12 cellular contexts compared by ENCODE assay signal in genomic region chr10:86734209-86734988, GRCh38. TPM values are rescaled to one million over a fixed set of nuclear protein-coding genes. Genes with fewer than 3 reads are reported as not detected.
DNase-seq lines count a peak whose midpoint lies in the region; ATAC-seq, FAIRE-seq and TF ChIP-seq lines count a peak whose summit lies in the region.
"Had no signal": no experiment of that assay in that cellular context is flagged by ENCODE, and none has a peak within 500 bp of the region (broad histone marks: within the 10 kb centered on the region; RNA-seq: fewer than 3 reads in every experiment).

No MANE protein-coding gene starts in this region.

- intact Hi-C loops in gastrocnemius medialis (cut with DNase I; ENCODE audit: low total_unique reads), result no loop called here

- H3K36me3 ChIP-seq in gastrocnemius medialis, result peaks cover 0 to 15% of the 10 kb centered on the region in 2 donors
- H3K36me3 ChIP-seq: MG63 had no signal

- H3K4me1 ChIP-seq in gastrocnemius medialis, result peaks cover 35 to 45% of the 10 kb centered on the region in 2 donors

- no peaks in the 10 kb centered on the region for H3K27me3 ChIP-seq in gastrocnemius medialis
- H3K27me3 ChIP-seq: MG63 had no signal

- in situ Hi-C loops in gastrocnemius medialis (cut with MboI; ENCODE audit: low sequenced_read_pairs in 4 of 4), result no loop called here

- TF ChIP-seq POLR2A in gastrocnemius medialis (IDR thresholded peaks at IDR 0.05), result no peak

- FAIRE-seq in GM18507 (lab: Jason Lieb, UNC), result peak; percentile 35
- FAIRE-seq: HTR-8/SVneo had no signal

- DNase-seq in GM18507 (ENCODE audit: extremely low spot score, insufficient read length, low read depth) (no peak), Kasumi-1 (lab: John Stamatoyannopoulos, UW) (peak; percentile 16 to 55), coronary artery (ENCODE audit: low spot score) (no peak), gastrocnemius medialis (no peak), NCI-H2196 (lab: John Stamatoyannopoulos, UW; ENCODE audit: unreplicated experiment) (no peak), T-helper 9 cell (no peak), EL (no peak)
- DNase-seq: activated CD4-positive, alpha-beta T cell treated with anti-CD3 and anti-CD28 coated beads for 36 hours; MG63; substantia nigra had no signal

- H3K9me3 ChIP-seq in gastrocnemius medialis, result no peaks in the 10 kb centered on the region
- H3K9me3 ChIP-seq: MG63 had no signal

- H3K27ac ChIP-seq in coronary artery (peak overlapping the region; percentile 70 to 95), gastrocnemius medialis (peak overlapping the region; percentile 69 to 86 (median 72))

- ATAC-seq in gastrocnemius medialis, result no peak
- ATAC-seq in GM21825 (IDR thresholded peaks at IDR 0.05; ENCODE audit: unreplicated experiment), result no peak
- ATAC-seq: activated CD4-positive, alpha-beta T cell treated with anti-CD3 and anti-CD28 coated beads for 36 hours had no signal

- H3K4me3 ChIP-seq in coronary artery (no peak overlapping the region), gastrocnemius medialis (no peak overlapping the region)
- H3K4me3 ChIP-seq: MG63 had no signal

- TF ChIP-seq CTCF in coronary artery (IDR thresholded peaks at IDR 0.05) (no peak), gastrocnemius medialis (IDR thresholded peaks at IDR 0.05 in 4 of 5, conservative IDR thresholded peaks at IDR 0.05 in 1 of 5) (no peak)

RNA-seq across cellular contexts. Expression of gene BMPR1A, which starts 22.0 kb away (rescaled TPM):
- total RNA-seq in gastrocnemius medialis, result 10 to 100 TPM; 16.4 to 22.7 (median 18.0) TPM

Comparison
In these comparisons a context has a peak if more than half of its experiments do, and no peak if none do; other contexts are left out.
1. DNase-seq: peak in Kasumi-1 (2 of 2); none in GM18507 (single experiment), coronary artery (single experiment), gastrocnemius medialis (0 of 2), NCI-H2196 (single experiment), T-helper 9 cell (single experiment) and EL (single experiment).